2 cellular contexts compared by ENCODE assay signal in the genomic region with DNA sequence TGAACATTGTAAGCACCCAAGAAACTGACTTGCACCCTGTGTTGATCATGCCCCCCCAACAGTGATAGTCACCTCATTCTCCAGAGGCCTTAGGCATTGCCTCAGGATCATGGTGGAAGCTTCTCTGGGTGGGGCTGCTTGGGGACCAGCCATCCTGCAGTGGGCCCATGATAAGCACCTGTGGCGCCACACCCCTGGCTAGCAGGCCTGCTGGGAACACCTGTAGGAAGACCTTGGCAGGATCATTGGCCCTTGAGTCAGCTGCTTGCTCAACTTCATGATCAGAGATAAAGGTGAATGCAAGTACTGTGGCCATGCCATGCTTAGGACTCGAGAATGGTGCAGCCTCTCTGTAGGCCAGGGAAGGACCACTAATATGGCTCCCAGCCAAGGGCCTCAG. TPM values are rescaled to one million over a fixed set of nuclear protein-coding genes. Genes with fewer than 3 reads are reported as not detected.
"Had no signal": no experiment of that assay in that cellular context is flagged by ENCODE, and none has a peak within 500 bp of the region (broad histone marks: within the 10 kb centered on the region; RNA-seq: fewer than 3 reads in every experiment).

No MANE protein-coding gene starts in this region.

RNA-seq across cellular contexts. Expression of a gene that starts 38.9 kb away (rescaled TPM):
- total RNA-seq: G401, GM12878 had no signal
- polyA plus RNA-seq: GM12878 had no signal

RNA-seq across cellular contexts. Expression of a gene that starts 42.2 kb away (rescaled TPM):
- total RNA-seq: G401, GM12878 had no signal
- polyA plus RNA-seq: GM12878 had no signal
